In genomic region chr7:149196705-149197171, GRCh38 we compare ENCODE assay signal across 8 cellular contexts. TPM values are rescaled to one million over a fixed set of nuclear protein-coding genes. Genes with fewer than 3 reads are reported as not detected.
DNase-seq lines count a peak whose midpoint lies in the region; ATAC-seq, FAIRE-seq and TF ChIP-seq lines count a peak whose summit lies in the region.

No MANE protein-coding gene starts in this region.

- H3K27ac ChIP-seq in HUES48 (ENCODE audit: low read depth, low read length) (peak overlapping the region; percentile 28), kidney (ENCODE audit: low read depth in 2 of 2, low read length in 2 of 2) (no peak overlapping the region), subcutaneous abdominal adipose tissue (ENCODE audit: low read depth, low read length) (peak overlapping the region; percentile 73)

- peak; percentile 28 for DNase-seq in activated CD4-positive, alpha-beta T cell treated with anti-CD3 and anti-CD28 coated beads for 48 hours
- no peak for DNase-seq in activated CD4-positive, alpha-beta T cell treated with anti-CD3 and anti-CD28 coated beads, Interleukin-2, amount 50 U/mL, for 4 hours
- no peak for DNase-seq in kidney
- no peak for DNase-seq in mucosa of gallbladder (ENCODE audit: low spot score)

- no peak for TF ChIP-seq CTCF in kidney (IDR thresholded peaks at IDR 0.05; ENCODE audit: borderline replicate concordance, extremely low read depth, insufficient read depth)

- H3K9ac ChIP-seq in HUES48 (ENCODE audit: low read depth, low read length) (peak overlapping the region; percentile 93), kidney (ENCODE audit: low read length in 2 of 2) (peak overlapping the region; percentile 87 to 93), subcutaneous abdominal adipose tissue (ENCODE audit: low read length in 5 of 5) (peak overlapping the region; percentile 90 to 98 (median 95))

- peaks cover 4% of the 10 kb centered on the region; the same call in 1 of the 2 replicates for H3K4me1 ChIP-seq in HUES48 (ENCODE audit: control insufficient read depth, insufficient read depth, low read length)
- peaks cover 5 to 11% of the 10 kb centered on the region in 2 donors for H3K4me1 ChIP-seq in kidney (ENCODE audit: control insufficient read depth in 1 of 2, insufficient read depth in 1 of 2, low read depth in 1 of 2, low read length in 2 of 2)
- peaks cover 2 to 22% (median 21%) of the 10 kb centered on the region in 5 donors for H3K4me1 ChIP-seq in subcutaneous abdominal adipose tissue (ENCODE audit: control insufficient read depth in 5 of 5, insufficient read depth in 5 of 5, low read length in 5 of 5)

- H3K36me3 Mint-ChIP-seq in activated naive CD8-positive, alpha-beta T cell = peaks cover 15% of the 10 kb centered on the region

- peaks cover 41% of the 10 kb centered on the region for H3K36me3 ChIP-seq in HUES48 (ENCODE audit: control insufficient read depth, insufficient read depth, low read length)
- H3K36me3 ChIP-seq in kidney (ENCODE audit: control insufficient read depth in 1 of 2, insufficient read depth in 2 of 2, low read length in 2 of 2) = peaks cover 19 to 25% of the 10 kb centered on the region in 2 donors
- peaks cover 7 to 36% (median 33%) of the 10 kb centered on the region in 5 donors for H3K36me3 ChIP-seq in subcutaneous abdominal adipose tissue (ENCODE audit: control insufficient read depth in 5 of 5, insufficient read depth in 5 of 5, low read length in 5 of 5)

- peak overlapping the region; percentile 95 for H3K4me3 Mint-ChIP-seq in activated naive CD8-positive, alpha-beta T cell

- intact Hi-C loops in kidney (cut with DNase I) = no loop called here

- no peak for ATAC-seq in HG03095 (IDR thresholded peaks at IDR 0.05; ENCODE audit: unreplicated experiment)

- H3K4me3 ChIP-seq in HUES48 (ENCODE audit: low read depth, low read length) = peak overlapping the region; percentile 98
- H3K4me3 ChIP-seq in kidney (ENCODE audit: low read length in 2 of 2) = peak overlapping the region; percentile 78 to 92
- H3K4me3 ChIP-seq in subcutaneous abdominal adipose tissue (ENCODE audit: low read depth in 1 of 5, low read length in 5 of 5) = peak overlapping the region; percentile 73 to 93 (median 85)

- no peaks in the 10 kb centered on the region for H3K27me3 Mint-ChIP-seq in activated naive CD8-positive, alpha-beta T cell

- H3K4me1 Mint-ChIP-seq in activated naive CD8-positive, alpha-beta T cell (ENCODE audit: low read depth) = peaks cover 39% of the 10 kb centered on the region

- no peaks in the 10 kb centered on the region for H3K9me3 Mint-ChIP-seq in activated naive CD8-positive, alpha-beta T cell (ENCODE audit: low read depth)

- no peaks in the 10 kb centered on the region for H3K9me3 ChIP-seq in HUES48 (ENCODE audit: control insufficient read depth, insufficient read depth, low read length)
- no peaks in the 10 kb centered on the region for H3K9me3 ChIP-seq in kidney (ENCODE audit: control insufficient read depth in 1 of 2, low read length in 2 of 2)
- no peaks in the 10 kb centered on the region for H3K9me3 ChIP-seq in subcutaneous abdominal adipose tissue (ENCODE audit: control insufficient read depth in 5 of 5, low read length in 5 of 5)

- no peaks in the 10 kb centered on the region for H3K27me3 ChIP-seq in HUES48 (ENCODE audit: control insufficient read depth, insufficient read depth, low read length)
- H3K27me3 ChIP-seq in subcutaneous abdominal adipose tissue (ENCODE audit: control insufficient read depth in 5 of 5, insufficient read depth in 4 of 5, low read length in 5 of 5) = no peaks in the 10 kb centered on the region

- H3K27ac Mint-ChIP-seq in activated naive CD8-positive, alpha-beta T cell = peak overlapping the region; percentile 93

- FAIRE-seq in kidney (lab: Jason Lieb, UNC) = no peak

RNA-seq across cellular contexts. Expression of gene ZNF282, which starts 1.4 kb away (rescaled TPM):
- total RNA-seq in kidney = 24.5 TPM
- 9.3 TPM for polyA plus RNA-seq in kidney (ENCODE audit: insufficient read depth, low read depth, low replicate concordance)
- total RNA-seq in mucosa of gallbladder = 33.8 TPM

RNA-seq across cellular contexts. Expression of gene ZNF212, which starts 42.7 kb away (rescaled TPM):
- total RNA-seq in kidney (13.4 TPM), mucosa of gallbladder (11.7 TPM)
- polyA plus RNA-seq in kidney (ENCODE audit: insufficient read depth, low read depth, low replicate concordance) = 7.9 TPM

RNA-seq across cellular contexts. Expression of gene ZNF398, which starts 49.5 kb away (rescaled TPM):
- total RNA-seq in kidney (12.6 TPM), mucosa of gallbladder (15.3 TPM)
- polyA plus RNA-seq in kidney (ENCODE audit: insufficient read depth, low read depth, low replicate concordance) = 3.2 TPM

Comparison
In these comparisons a context has a peak if more than half of its experiments do, and no peak if none do; other contexts are left out.
1. H3K27ac ChIP-seq: peak in HUES48 (single experiment) and subcutaneous abdominal adipose tissue (single experiment); none in kidney (0 of 2).
2. Peak in every context shown above with its lines, with median percentiles within 50 percentile points of each other: H3K4me3 ChIP-seq and H3K9ac ChIP-seq.